8 cellular contexts compared by ENCODE assay signal in genomic region chr9:126397056-126397455, GRCh38.
DNase-seq lines count a peak whose midpoint lies in the region; TF ChIP-seq lines count a peak whose summit lies in the region.

No MANE protein-coding gene starts in this region.

- H3K9ac ChIP-seq in trophoblast cell (ENCODE audit: low read length): no peak overlapping the region

- H3K18ac ChIP-seq in trophoblast cell (ENCODE audit: low read length): no peak overlapping the region

- no peaks in the 10 kb centered on the region for H4K20me1 ChIP-seq in OCI-LY7 (ENCODE audit: insufficient read depth, low read length)
- H4K20me1 ChIP-seq in PC-9 (ENCODE audit: insufficient read depth): no peaks in the 10 kb centered on the region

- POLR2A ChIA-PET in HEK293T (lab: Yijun Ruan, JAX): no interaction called here
- POLR2A ChIA-PET in OCI-LY7 (lab: Charles Lee): interaction anchor here (0.6 kb wide), 1 partner anchor 1099 kb away, joined by 3 read pairs; no protein-coding TSS in a partner anchor
- POLR2A ChIA-PET in PC-9 (lab: Charles Lee; ENCODE audit: unreplicated experiment): no interaction called here

- H3K79me1 ChIP-seq in trophoblast cell (ENCODE audit: low read length): no peaks in the 10 kb centered on the region

- no peak overlapping the region for H2BK5ac ChIP-seq in trophoblast cell (ENCODE audit: low read depth, low read length, poor library complexity)

- CTCF ChIA-PET in HEK293T (lab: Yijun Ruan, JAX) (no interaction called here), OCI-LY7 (lab: Charles Lee; ENCODE audit: unreplicated experiment) (interaction anchor here (1.1 kb wide), 1 partner anchor 485 kb away, joined by 3 read pairs; no protein-coding TSS in a partner anchor), PC-9 (lab: Charles Lee) (interaction anchor here (0.5 kb wide), 1 partner anchor 12 kb away, joined by 3 read pairs; no protein-coding TSS in a partner anchor)
- CTCF ChIA-PET in activated naive CD4-positive, alpha-beta T cell treated with anti-CD3 and anti-CD28 coated beads, Interleukin-2, amount 10 ng/mL, durations not matched to agents 7 days and 5 days (lab: Charles Lee): interaction anchor here (0.8 to 5.3 kb wide), 10 partner anchors 11 to 985 kb away, joined by 3 to 50 read pairs (median 4); no protein-coding TSS in a partner anchor

- H3K4me3 ChIP-seq in OCI-LY7 (ENCODE audit: low read depth, low read length, poor library complexity, severe bottlenecking): no peak overlapping the region
- no peak overlapping the region for H3K4me3 ChIP-seq in PC-9
- H3K4me3 ChIP-seq in trophoblast cell (ENCODE audit: low read depth, low read length): no peak overlapping the region

- no peak overlapping the region for H3K4me2 ChIP-seq in OCI-LY7 (ENCODE audit: low read length)
- H3K4me2 ChIP-seq in PC-9: no peak overlapping the region
- no peak overlapping the region for H3K4me2 ChIP-seq in trophoblast cell (ENCODE audit: low read length)

- no peak overlapping the region for H3K23ac ChIP-seq in trophoblast cell (ENCODE audit: low read length)

- H3K27me3 ChIP-seq in PC-9 (ENCODE audit: insufficient read depth, low read depth) (no peaks in the 10 kb centered on the region), trophoblast cell (ENCODE audit: insufficient read depth, low read length) (no peaks in the 10 kb centered on the region)

- H4K8ac ChIP-seq in trophoblast cell (ENCODE audit: low read depth, low read length): no peak overlapping the region

- H3K9me3 Mint-ChIP-seq in activated naive CD4-positive, alpha-beta T cell treated with anti-CD3 and anti-CD28 coated beads, Interleukin-2, amount 10 ng/mL, durations not matched to agents 7 days and 5 days: no peaks in the 10 kb centered on the region

- H2AK5ac ChIP-seq in trophoblast cell (ENCODE audit: low read length): no peak overlapping the region

- H3K79me2 ChIP-seq in OCI-LY7 (ENCODE audit: insufficient read depth, low read depth, low read length) (no peaks in the 10 kb centered on the region), PC-9 (ENCODE audit: low read depth) (no peaks in the 10 kb centered on the region), trophoblast cell (ENCODE audit: control insufficient read depth, insufficient read depth, low read length, poor library complexity) (no peaks in the 10 kb centered on the region)

- peaks cover 53% of the 10 kb centered on the region for H3K4me1 Mint-ChIP-seq in activated naive CD4-positive, alpha-beta T cell treated with anti-CD3 and anti-CD28 coated beads, Interleukin-2, amount 10 ng/mL, durations not matched to agents 7 days and 5 days

- no peak overlapping the region for H4K12ac ChIP-seq in trophoblast cell (ENCODE audit: low read depth, low read length)

- H3K36me3 Mint-ChIP-seq in activated naive CD4-positive, alpha-beta T cell treated with anti-CD3 and anti-CD28 coated beads, Interleukin-2, amount 10 ng/mL, durations not matched to agents 7 days and 5 days: no peaks in the 10 kb centered on the region

- TF ChIP-seq CTCF in GM12873 (IDR thresholded peaks at IDR 0.05; ENCODE audit: insufficient read depth, low read depth, low read length, missing control alignments) (peak; percentile 36), OCI-LY7 (conservative IDR thresholded peaks at IDR 0.05; ENCODE audit: low read length) (peak; percentile 38; the same call in 1 of the 2 replicates), PC-9 (conservative IDR thresholded peaks at IDR 0.05) (no peak)

- no peak overlapping the region for H2BK120ac ChIP-seq in trophoblast cell (ENCODE audit: insufficient read depth, low read length, poor library complexity)

- peak overlapping the region; percentile 81 for H3K27ac Mint-ChIP-seq in activated naive CD4-positive, alpha-beta T cell treated with anti-CD3 and anti-CD28 coated beads, Interleukin-2, amount 10 ng/mL, durations not matched to agents 7 days and 5 days

- no peak overlapping the region for H4K91ac ChIP-seq in trophoblast cell (ENCODE audit: low read depth, low read length)

- no peak overlapping the region for H3K14ac ChIP-seq in trophoblast cell (ENCODE audit: low read length)

- H3K27ac ChIP-seq in OCI-LY7 (ENCODE audit: low read depth, low read length, poor library complexity, severe bottlenecking): no peak overlapping the region
- H3K27ac ChIP-seq in PC-9: no peak overlapping the region
- H3K27ac ChIP-seq in trophoblast cell (ENCODE audit: low read depth, low read length): no peak overlapping the region

- H3K27me3 Mint-ChIP-seq in activated naive CD4-positive, alpha-beta T cell treated with anti-CD3 and anti-CD28 coated beads, Interleukin-2, amount 10 ng/mL, durations not matched to agents 7 days and 5 days: peaks cover 44% of the 10 kb centered on the region

- no peaks in the 10 kb centered on the region for H3F3A ChIP-seq in PC-9 (ENCODE audit: insufficient read depth, low read depth)

- H3K9me3 ChIP-seq in OCI-LY7 (ENCODE audit: low read length): no peaks in the 10 kb centered on the region
- H3K9me3 ChIP-seq in PC-9 (ENCODE audit: insufficient read depth, low read depth): no peaks in the 10 kb centered on the region
- H3K9me3 ChIP-seq in trophoblast cell (ENCODE audit: insufficient read depth, low read depth, low read length): no peaks in the 10 kb centered on the region

- H3K9me2 ChIP-seq in OCI-LY7 (ENCODE audit: insufficient read depth, low read length) (no peaks in the 10 kb centered on the region), PC-9 (ENCODE audit: insufficient read depth) (no peaks in the 10 kb centered on the region)

- H2AFZ ChIP-seq in OCI-LY7 (ENCODE audit: low read length) (no peak overlapping the region), PC-9 (no peak overlapping the region), trophoblast cell (ENCODE audit: insufficient read depth, low read length, poor library complexity) (no peak overlapping the region)

- H3K4me3 Mint-ChIP-seq in activated naive CD4-positive, alpha-beta T cell treated with anti-CD3 and anti-CD28 coated beads, Interleukin-2, amount 10 ng/mL, durations not matched to agents 7 days and 5 days: peak overlapping the region; percentile 31

- intact Hi-C loops in OCI-LY7 (cut with micrococcal nuclease; ENCODE audit: unreplicated experiment): loop anchor here (2.0 kb wide), 2 partner anchors 94 kb away; no protein-coding TSS in a partner anchor
- intact Hi-C loops in PC-9 (cut with micrococcal nuclease; ENCODE audit: unreplicated experiment): loop anchor here (5.0 kb wide), 2 partner anchors 635 to 840 kb away; no protein-coding TSS in a partner anchor

- H3K4ac ChIP-seq in trophoblast cell (ENCODE audit: low read depth, low read length): no peak overlapping the region

- BruUV-seq in OCI-LY7 (replicated peaks; lab: Mats Ljungman, UMichigan): no TSS peak
- no TSS peak for BruUV-seq in PC-9 (replicated peaks; lab: Mats Ljungman, UMichigan)

- no peak overlapping the region for H2BK12ac ChIP-seq in trophoblast cell (ENCODE audit: low read length)

- DNase-seq in HEK293T (ENCODE audit: extremely low spot score) (peak; percentile 21), OCI-LY7 (ENCODE audit: low spot score) (peak; percentile 37), PC-9 (no peak), SIG-M5 treated with dmso at 0.1 percent for 504 hours (lab: John Stamatoyannopoulos, UW; ENCODE audit: unreplicated experiment) (no peak), trophoblast cell (no peak)
- DNase-seq in activated naive CD4-positive, alpha-beta T cell treated with anti-CD3 and anti-CD28 coated beads, Interleukin-2, amount 10 ng/mL, durations not matched to agents 7 days and 5 days: peak; percentile 87
- DNase-seq in stimulated activated CD4-positive, alpha-beta T cell treated with anti-CD3 and anti-CD28 coated beads, TNF-alpha, amount 100 ng/mL, for 24 hours (ENCODE audit: low read depth in 3 of 3): peak; percentile 16 to 54 (median 18)

- no peaks in the 10 kb centered on the region for H3K4me1 ChIP-seq in OCI-LY7 (ENCODE audit: insufficient read depth, low read length, poor library complexity, severe bottlenecking)
- H3K4me1 ChIP-seq in PC-9 (replicated peaks; ENCODE audit: insufficient read depth): no peaks in the 10 kb centered on the region; the same call in 1 of the 2 replicates
- H3K4me1 ChIP-seq in trophoblast cell (ENCODE audit: control insufficient read depth in 1 of 2, insufficient read depth in 2 of 2, low read length in 2 of 2): peaks cover 0 to 4% of the 10 kb centered on the region in 2 experiments

- WGBS in trophoblast cell (ENCODE audit: extremely low coverage, insufficient coverage, insufficient read length): no CpG with 5 or more reads among the region's 5 CpGs

- H3K36me3 ChIP-seq in OCI-LY7 (ENCODE audit: insufficient read depth, low read length) (no peaks in the 10 kb centered on the region), PC-9 (ENCODE audit: low read depth) (no peaks in the 10 kb centered on the region), trophoblast cell (ENCODE audit: control insufficient read depth in 1 of 2, insufficient read depth in 2 of 2, low read length in 2 of 2) (peaks cover 45 to 52% of the 10 kb centered on the region in 2 experiments)

TF ChIP-seq in HEK293T, 16 proteins besides CTCF, POLR2A, EP300 and RAD21:
- TF ChIP-seq ARNT (IDR thresholded peaks at IDR 0.05) (no peak), NFRKB (IDR thresholded peaks at IDR 0.05) (no peak), L3MBTL2 (conservative IDR thresholded peaks at IDR 0.05) (no peak), SP1 (IDR thresholded peaks at IDR 0.05) (no peak), ZNF384 (IDR thresholded peaks at IDR 0.05) (no peak), FOXA1 (IDR thresholded peaks at IDR 0.05) (no peak), HDGF (IDR thresholded peaks at IDR 0.05; ENCODE audit: borderline replicate concordance) (no peak), LEF1 (IDR thresholded peaks at IDR 0.05; ENCODE audit: borderline replicate concordance) (no peak), BHLHE40 (IDR thresholded peaks at IDR 0.05; ENCODE audit: borderline replicate concordance) (no peak), FOXK2 (IDR thresholded peaks at IDR 0.05) (no peak), PKNOX1 (IDR thresholded peaks at IDR 0.05) (no peak), ELF4 (IDR thresholded peaks at IDR 0.05) (no peak), TARDBP (IDR thresholded peaks at IDR 0.05) (no peak)

Comparison
In these comparisons a context has a peak if more than half of its experiments do, and no peak if none do; other contexts are left out.
1. DNase-seq: peak in HEK293T (single experiment), OCI-LY7 (single experiment), activated naive CD4-positive, alpha-beta T cell treated with anti-CD3 and anti-CD28 coated beads, Interleukin-2, amount 10 ng/mL, durations not matched to agents 7 days and 5 days (single experiment) and stimulated activated CD4-positive, alpha-beta T cell treated with anti-CD3 and anti-CD28 coated beads, TNF-alpha, amount 100 ng/mL, for 24 hours (3 of 3); none in PC-9 (0 of 2), SIG-M5 treated with dmso at 0.1 percent for 504 hours (single experiment) and trophoblast cell (0 of 2).